30 cellular contexts compared by ENCODE assay signal in genomic region chr10:118220346-118220745, GRCh38.
"Had no signal": no experiment of that assay in that cellular context is flagged by ENCODE, and none has a peak within 500 bp of the region (broad histone marks: within the 10 kb centered on the region; RNA-seq: fewer than 3 reads in every experiment).

No MANE protein-coding gene starts in this region.

- ATAC-seq: effector memory CD8-positive, alpha-beta T cell; esophagus mucosa; foreskin keratinocyte; gastrocnemius medialis; gastroesophageal sphincter; heart left ventricle; heart right ventricle had no signal

- H3K4me3 Mint-ChIP-seq: dendritic cell treated with granulocyte-macrophage colony-stimulating factor and Interleukin-4, amounts not matched to agents 40 ng/mL and 50 ng/mL, for 4 days; effector memory CD8-positive, alpha-beta T cell; endodermal cell had no signal

- H3K4me2 ChIP-seq: hepatocyte had no signal

- H3K4me1 Mint-ChIP-seq: endodermal cell had no signal

- H3K27me3 ChIP-seq: colonic mucosa, esophagus muscularis mucosa, esophagus squamous epithelium, gastrocnemius medialis, hepatocyte had no signal

- H2AFZ ChIP-seq: hepatocyte had no signal

- H3K36me3 ChIP-seq: colonic mucosa, esophagus muscularis mucosa, esophagus squamous epithelium, gastrocnemius medialis, gastroesophageal sphincter, heart left ventricle, heart right ventricle had no signal

- H3K4me3 ChIP-seq: colonic mucosa, coronary artery, dorsolateral prefrontal cortex, esophagus muscularis mucosa, esophagus squamous epithelium, gastrocnemius medialis, gastroesophageal sphincter, heart left ventricle, heart right ventricle, hepatocyte had no signal

- FAIRE-seq: colon, endometrium, endothelial cell of umbilical vein, frontal cortex had no signal

- H3K27ac Mint-ChIP-seq: dendritic cell treated with granulocyte-macrophage colony-stimulating factor and Interleukin-4, amounts not matched to agents 40 ng/mL and 50 ng/mL, for 4 days; effector memory CD8-positive, alpha-beta T cell; endodermal cell had no signal

- DNase-seq: colonic mucosa; cortex of kidney; dermis blood vessel endothelial cell; dorsolateral prefrontal cortex; effector CD4-positive, alpha-beta T cell; effector CD8-positive, alpha-beta T cell; effector memory CD4-positive, alpha-beta T cell; effector memory CD8-positive, alpha-beta T cell; endodermal cell; erythroblast; esophagus squamous epithelium; foreskin fibroblast; foreskin keratinocyte; foreskin melanocyte; gastrocnemius medialis; glutamatergic neuron; head of caudate nucleus; heart left ventricle; heart right ventricle had no signal

- H3K9me3 ChIP-seq: colonic mucosa, esophagus muscularis mucosa, esophagus squamous epithelium, gastrocnemius medialis had no signal

- H3K4me1 ChIP-seq: colonic mucosa, esophagus muscularis mucosa, esophagus squamous epithelium, foreskin keratinocyte, gastrocnemius medialis, gastroesophageal sphincter, heart left ventricle, heart right ventricle had no signal

- H3K9me3 Mint-ChIP-seq: effector memory CD8-positive, alpha-beta T cell had no signal

- H3K79me2 ChIP-seq: hepatocyte had no signal

- H3K27ac ChIP-seq: colonic mucosa, coronary artery, dorsolateral prefrontal cortex, epithelial cell of prostate, esophagus muscularis mucosa, esophagus squamous epithelium, foreskin keratinocyte, gastrocnemius medialis, gastroesophageal sphincter, heart left ventricle, heart right ventricle, hepatocyte had no signal
